ENCODE assay signal across 35 cellular contexts in genomic region chr17:49858796-49859195, GRCh38. TPM values are rescaled to one million over a fixed set of nuclear protein-coding genes. Genes with fewer than 3 reads are reported as not detected.
"Had no signal": no experiment of that assay in that cellular context is flagged by ENCODE, and none has a peak within 500 bp of the region (broad histone marks: within the 10 kb centered on the region; RNA-seq: fewer than 3 reads in every experiment).

No MANE protein-coding gene starts in this region.

- DNase-seq: activated CD4-positive, alpha-beta T cell treated with anti-CD3 and anti-CD28 coated beads for 1 hour; activated CD8-positive, alpha-beta memory T cell treated with anti-CD3 and anti-CD28 coated beads, Interleukin-2, amount 10 ng/mL, durations not matched to agents 7 days and 5 days; activated CD8-positive, alpha-beta T cell treated with anti-CD3 and anti-CD28 coated beads, Interleukin-2, amount 10 ng/mL, durations not matched to agents 7 days and 5 days; activated naive CD4-positive, alpha-beta T cell; activated T-cell treated with anti-CD3 and anti-CD28 coated beads, Interleukin-2, amount 50 U/mL, for 48 hours; cortex of kidney; effector memory CD8-positive, alpha-beta T cell; erythroblast; gastrocnemius medialis; glutamatergic neuron; islet precursor cell; left ventricle myocardium inferior; mucosa of descending colon; ovary; small intestine; stimulated activated CD4-positive, alpha-beta T cell treated with anti-CD3 and anti-CD28 coated beads, Interleukin-4, amount 100 ng/mL, for 24 hours; stomach; T-helper 9 cell; thyroid gland; upper lobe of left lung had no signal

- H3K4me3 ChIP-seq: gastrocnemius medialis, hepatocyte, left ventricle myocardium inferior, lung, mucosa of descending colon, ovary, stomach, thyroid gland, upper lobe of left lung had no signal

- H3K27me3 ChIP-seq: gastrocnemius medialis, ovary, thyroid gland, upper lobe of left lung had no signal

- H3K27ac ChIP-seq: gastrocnemius medialis, hepatocyte, left ventricle myocardium inferior, neutrophil, ovary, stomach, thyroid gland, upper lobe of left lung had no signal

- H3K36me3 ChIP-seq: gastrocnemius medialis, left ventricle myocardium inferior, neutrophil, ovary, stomach, thyroid gland, upper lobe of left lung had no signal

- ATAC-seq: activated CD8-positive, alpha-beta memory T cell treated with anti-CD3 and anti-CD28 coated beads, Interleukin-2, amount 10 ng/mL, durations not matched to agents 7 days and 5 days; activated CD8-positive, alpha-beta T cell treated with anti-CD3 and anti-CD28 coated beads, Interleukin-2, amount 10 ng/mL, durations not matched to agents 7 days and 5 days; activated naive CD4-positive, alpha-beta T cell treated with anti-CD3 and anti-CD28 coated beads, Interleukin-2, amount 50 U/mL, for 72 hours; effector memory CD8-positive, alpha-beta T cell; gastrocnemius medialis; mucosa of descending colon; natural killer cell treated with Interleukin-12 subunit alpha and Interleukin-12 subunit beta and Interleukin-15 and Interleukin-18, amount 100 ng/mL, for 72 hours; sciatic nerve; stimulated activated memory B cell treated with anti-CD40 and anti-IgM and Interleukin-4, amounts not matched to agents 10 μg/mL and 1 μg/mL and 100 μg/mL, for 72 hours; WTC11 had no signal

- H3K9me3 ChIP-seq: gastrocnemius medialis, left ventricle myocardium inferior, mucosa of descending colon, neutrophil, ovary, stomach, thyroid gland, upper lobe of left lung had no signal

RNA-seq across cellular contexts. Expression of gene TAC4, which starts 10.9 kb away (rescaled TPM):
- total RNA-seq: activated CD8-positive, alpha-beta memory T cell treated with anti-CD3 and anti-CD28 coated beads, Interleukin-2, amount 10 ng/mL, durations not matched to agents 7 days and 5 days; activated CD8-positive, alpha-beta T cell treated with anti-CD3 and anti-CD28 coated beads, Interleukin-2, amount 10 ng/mL, durations not matched to agents 7 days and 5 days; activated naive CD4-positive, alpha-beta T cell treated with anti-CD3 and anti-CD28 coated beads, Interleukin-2, amount 50 U/mL, for 72 hours; activated T-helper 2 cell treated with anti-CD3 and anti-CD28 coated beads, Interferon-gamma antibody, Interleukin-2, Interleukin-4, amounts not matched to agents 10 μg/mL and 5 μg/mL and 100 μg/mL, durations not matched to agents 14 hours and 24 hours and 36 hours; bronchial epithelial cell; chondrocyte; gastrocnemius medialis; hepatocyte; lung; mesenteric fat pad; mucosa of descending colon; myocyte; natural killer cell treated with Interleukin-12 subunit alpha and Interleukin-12 subunit beta and Interleukin-15 and Interleukin-18, amount 100 ng/mL, for 72 hours; ovary; progenitor cell of endocrine pancreas; renal cortical epithelial cell; sciatic nerve; stomach; thyroid gland; upper lobe of left lung; WTC11 had no signal
